ENCODE assay signal across 1 cellular context in genomic region chr21:8419925-8420560, GRCh38.
TF ChIP-seq lines count a peak whose summit lies in the region.

No MANE protein-coding gene starts in this region.

TF ChIP-seq in HEK293, 187 proteins besides CTCF, POLR2A, EP300 and RAD21 (continued from another document):
- TF ChIP-seq HIC1 (tag by site-specific recombination; IDR thresholded peaks at IDR 0.05) = peak; percentile 61; the same call in 1 of the 2 replicates
- peak; percentile 30; the same call in 1 of the 2 replicates for TF ChIP-seq TSHZ1 (tag by site-specific recombination; IDR thresholded peaks at IDR 0.05; ENCODE audit: borderline replicate concordance)
- TF ChIP-seq ZNF114 (tag by site-specific recombination; IDR thresholded peaks at IDR 0.05) = peak; percentile 99
- TF ChIP-seq ZNF555 (tag by site-specific recombination; conservative IDR thresholded peaks at IDR 0.05) = peak; percentile 80
- TF ChIP-seq ZNF266 (tag by site-specific recombination; IDR thresholded peaks at IDR 0.05; ENCODE audit: low read depth) = peak; percentile 82; the same call in 1 of the 2 replicates
- TF ChIP-seq ZNF776 (tag by site-specific recombination; IDR thresholded peaks at IDR 0.05; ENCODE audit: borderline replicate concordance) = peak; percentile 99
- TF ChIP-seq ZNF169 (tag by site-specific recombination; IDR thresholded peaks at IDR 0.05) = peak; percentile 93
- 0 out of 2 replicates have a peak, but pooled peaks have one; percentile 55 for TF ChIP-seq ZNF391 (tag by site-specific recombination; IDR thresholded peaks at IDR 0.05; ENCODE audit: borderline replicate concordance, low read depth)
- peak; percentile 83 for TF ChIP-seq ZNF639 (tag by site-specific recombination; IDR thresholded peaks at IDR 0.05)
- TF ChIP-seq ZNF560 (tag by site-specific recombination; IDR thresholded peaks at IDR 0.05; ENCODE audit: borderline replicate concordance) = peak; percentile 93
- peak; percentile 65; the same call in 1 of the 2 replicates for TF ChIP-seq ZBTB21 (tag by site-specific recombination; IDR thresholded peaks at IDR 0.05)
- TF ChIP-seq ZNF433 (tag by site-specific recombination; IDR thresholded peaks at IDR 0.05; ENCODE audit: low read depth) = peak; percentile 63; the same call in 1 of the 2 replicates
- TF ChIP-seq ZNF140 (tag by site-specific recombination; IDR thresholded peaks at IDR 0.05) = 0 out of 2 replicates have a peak, but pooled peaks have one; percentile 14
- peak; percentile 72; the same call in 1 of the 2 replicates for TF ChIP-seq ZNF837 (tag by site-specific recombination; IDR thresholded peaks at IDR 0.05)
- TF ChIP-seq ZNF645 (tag by site-specific recombination; IDR thresholded peaks at IDR 0.05) = peak; percentile 94
- TF ChIP-seq GLI4 (tag by site-specific recombination; IDR thresholded peaks at IDR 0.05) = peak; percentile 96
- TF ChIP-seq ZNF248 (tag by site-specific recombination; IDR thresholded peaks at IDR 0.05) = peak; percentile 99
- TF ChIP-seq ZNF514 (tag by site-specific recombination; IDR thresholded peaks at IDR 0.05) = peak; percentile 98; the same call in 1 of the 2 replicates
- TF ChIP-seq ZNF571 (tag by site-specific recombination; IDR thresholded peaks at IDR 0.05) = peak; percentile 99
- peak; percentile 97; the same call in 1 of the 2 replicates for TF ChIP-seq ZNF747 (tag by site-specific recombination; IDR thresholded peaks at IDR 0.05)
- peak; percentile 98; the same call in 1 of the 2 replicates for TF ChIP-seq ZNF155 (tag by site-specific recombination; IDR thresholded peaks at IDR 0.05)
- peak; percentile 75; the same call in 1 of the 2 replicates for TF ChIP-seq WT1 (tag by site-specific recombination; IDR thresholded peaks at IDR 0.05)
- TF ChIP-seq ZNF791 (tag by site-specific recombination; IDR thresholded peaks at IDR 0.05) = peak; percentile 69; the same call in 1 of the 2 replicates
- TF ChIP-seq ZNF670 (tag by site-specific recombination; IDR thresholded peaks at IDR 0.05; ENCODE audit: low read depth) = peak; percentile 99
- peak; percentile 95 for TF ChIP-seq ZSCAN4 (tag by site-specific recombination; IDR thresholded peaks at IDR 0.05)
- TF ChIP-seq ZNF544 (tag by site-specific recombination; IDR thresholded peaks at IDR 0.05) = peak; percentile 99
- peak; percentile 99 for TF ChIP-seq ZNF48 (tag by site-specific recombination; IDR thresholded peaks at IDR 0.05)
- TF ChIP-seq ZNF138 (tag by site-specific recombination; IDR thresholded peaks at IDR 0.05; ENCODE audit: borderline replicate concordance) = 0 out of 2 replicates have a peak, but pooled peaks have one; percentile 24
- peak; percentile 5; the same call in 1 of the 2 replicates for TF ChIP-seq ZNF354C (tag by site-specific recombination; IDR thresholded peaks at IDR 0.05; ENCODE audit: borderline replicate concordance, low read depth)
- TF ChIP-seq ZFP3 (tag by site-specific recombination; IDR thresholded peaks at IDR 0.05; ENCODE audit: low read depth) = 0 out of 2 replicates have a peak, but pooled peaks have one; percentile 33
- peak; percentile 96 for TF ChIP-seq ZNF596 (tag by site-specific recombination; IDR thresholded peaks at IDR 0.05)
- peak; percentile 29 for TF ChIP-seq ZBTB26 (tag by site-specific recombination; optimal IDR thresholded peaks at IDR 0.05)
- peak; percentile 100 for TF ChIP-seq SALL2 (tag by site-specific recombination; IDR thresholded peaks at IDR 0.05; ENCODE audit: borderline replicate concordance)
- 0 out of 2 replicates have a peak, but pooled peaks have one; percentile 25 for TF ChIP-seq ZFP41 (tag by site-specific recombination; IDR thresholded peaks at IDR 0.05; ENCODE audit: borderline replicate concordance)
- TF ChIP-seq ZNF488 (tag by site-specific recombination; IDR thresholded peaks at IDR 0.05) = peak; percentile 83; the same call in 1 of the 2 replicates
- TF ChIP-seq ZNF621 (tag by site-specific recombination; IDR thresholded peaks at IDR 0.05) = peak; percentile 99
- peak; percentile 73; the same call in 1 of the 2 replicates for TF ChIP-seq BCL6B (tag by site-specific recombination; IDR thresholded peaks at IDR 0.05)
- peak; percentile 100 for TF ChIP-seq ZNF473 (tag by site-specific recombination; IDR thresholded peaks at IDR 0.05)
- TF ChIP-seq ZNF777 (tag by site-specific recombination; IDR thresholded peaks at IDR 0.05; ENCODE audit: borderline replicate concordance) = peak; percentile 98
- TF ChIP-seq ZNF521 (tag by site-specific recombination; IDR thresholded peaks at IDR 0.05) = peak; percentile 100
- peak; percentile 78; the same call in 1 of the 2 replicates for TF ChIP-seq ZNF146 (tag by site-specific recombination; IDR thresholded peaks at IDR 0.05)
